In the genomic region with DNA sequence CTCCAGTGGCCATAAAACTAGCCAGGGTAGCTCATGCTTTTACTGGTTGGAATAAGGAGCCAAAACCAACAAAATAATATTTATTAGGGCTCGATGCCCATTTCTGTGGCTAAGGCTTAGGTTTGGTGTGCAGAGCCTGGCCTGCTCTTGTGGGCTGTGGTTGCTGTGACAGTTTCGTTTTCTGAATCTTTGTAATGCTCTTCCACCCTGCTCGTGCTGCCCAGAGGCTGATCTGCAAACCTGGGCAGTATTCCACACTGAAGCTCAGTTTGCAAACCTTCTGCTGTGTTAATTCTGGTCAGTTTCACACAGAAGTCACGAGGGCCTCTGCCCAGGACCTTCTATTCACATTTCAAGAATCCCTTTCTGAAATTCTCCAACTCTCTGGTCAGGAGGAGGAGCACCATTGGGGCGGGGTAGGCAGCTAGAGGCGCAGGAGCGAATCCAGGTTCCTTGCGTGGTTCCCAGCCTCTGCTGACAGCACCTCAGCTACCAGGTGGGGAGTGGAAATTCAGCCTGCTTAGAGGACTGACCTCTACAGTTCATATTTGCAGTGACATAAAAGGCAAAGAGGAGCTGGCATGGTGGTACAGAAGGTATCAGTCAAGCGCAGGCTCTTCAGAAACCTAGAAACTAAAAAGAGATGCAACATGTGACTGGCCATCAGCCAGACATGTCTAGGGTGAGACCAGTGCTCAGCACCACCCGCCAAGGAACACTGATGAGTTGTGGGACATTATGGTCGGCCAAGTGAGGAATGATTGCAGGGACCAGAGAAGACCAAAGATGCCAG, we compare ENCODE assay signal across 9 cellular contexts. TPM values are rescaled to one million over a fixed set of nuclear protein-coding genes. Genes with fewer than 3 reads are reported as not detected.
DNase-seq lines count a peak whose midpoint lies in the region; ATAC-seq and TF ChIP-seq lines count a peak whose summit lies in the region.
"Had no signal": no experiment of that assay in that cellular context is flagged by ENCODE, and none has a peak within 500 bp of the region (broad histone marks: within the 10 kb centered on the region; RNA-seq: fewer than 3 reads in every experiment).

No MANE protein-coding gene starts in this region.

- 81 to 88% methylated on average over 11 of the region's 11 CpGs for WGBS in thyroid gland, 2 donors

- H3K4me1 ChIP-seq in breast epithelium (peaks cover 0 to 10% of the 10 kb centered on the region in 2 donors), thyroid gland (peaks cover 11 to 28% of the 10 kb centered on the region in 2 donors)

- DNase-seq in GM13976 (ENCODE audit: low spot score), result peak; percentile 76
- DNase-seq in breast epithelium (ENCODE audit: low spot score in 2 of 2), result no peak
- no peak for DNase-seq in neural crest cell (ENCODE audit: low read depth, low spot score)
- DNase-seq in thyroid gland, result no peak
- no peak for DNase-seq in NCI-H1092 treated with DMSO at 0.1 percent for 48 hours (lab: John Stamatoyannopoulos, UW)
- DNase-seq in activated CD4-positive, alpha-beta T cell treated with anti-CD3 and anti-CD28 coated beads, Interleukin-2, amount 50 U/mL, for 48 hours, result no peak
- DNase-seq in NCI-H1930 (lab: John Stamatoyannopoulos, UW), result no peak
- DNase-seq: naive B cell had no signal

- in situ Hi-C loops in GM13976 (cut with MboI; ENCODE audit: low sequenced_read_pairs, unreplicated experiment), result no loop called here

- H3K27ac ChIP-seq in breast epithelium (peak overlapping the region; percentile 65 to 73), thyroid gland (peak overlapping the region in 1 of 3 donors; percentile 5)

- no peaks in the 10 kb centered on the region for H3K27me3 Mint-ChIP-seq in neural crest cell (ENCODE audit: low read depth)
- H3K27me3 Mint-ChIP-seq: naive B cell had no signal

- no peaks in the 10 kb centered on the region for H3K36me3 ChIP-seq in breast epithelium
- peaks cover 17% of the 10 kb centered on the region in 2 donors for H3K36me3 ChIP-seq in thyroid gland

- ATAC-seq in HG02642 (IDR thresholded peaks at IDR 0.05; ENCODE audit: poor library complexity, unreplicated experiment), result peak; percentile 59

- no peak overlapping the region for H3K4me3 Mint-ChIP-seq in neural crest cell
- H3K4me3 Mint-ChIP-seq: naive B cell had no signal

- TF ChIP-seq CTCF in GM13976 (IDR thresholded peaks at IDR 0.05; ENCODE audit: borderline replicate concordance, control extremely low read depth, extremely low read depth, insufficient read depth, missing control alignments) (no peak), breast epithelium (IDR thresholded peaks at IDR 0.05) (no peak), neural crest cell (conservative IDR thresholded peaks at IDR 0.05) (no peak), thyroid gland (IDR thresholded peaks at IDR 0.05) (no peak)

- peaks cover 22% of the 10 kb centered on the region for H3K4me1 Mint-ChIP-seq in neural crest cell
- H3K4me1 Mint-ChIP-seq: naive B cell had no signal

- no peaks in the 10 kb centered on the region for H3K9me3 Mint-ChIP-seq in neural crest cell
- H3K9me3 Mint-ChIP-seq: naive B cell had no signal

- intact Hi-C loops in breast epithelium (cut with DNase I; ENCODE audit: low total_unique reads), result no loop called here
- intact Hi-C loops in thyroid gland (cut with DNase I), result no loop called here

- H3K27ac Mint-ChIP-seq in neural crest cell (ENCODE audit: unreplicated experiment), result peak overlapping the region; percentile 62

- no peaks in the 10 kb centered on the region for H3K9me3 ChIP-seq in breast epithelium
- no peaks in the 10 kb centered on the region for H3K9me3 ChIP-seq in thyroid gland

- H3K27me3 ChIP-seq in breast epithelium, result no peaks in the 10 kb centered on the region
- H3K27me3 ChIP-seq in thyroid gland, result no peaks in the 10 kb centered on the region

- H3K4me3 ChIP-seq in breast epithelium (peak overlapping the region in 2 of 3 donors; percentile 0 to 6), thyroid gland (replicated peaks in 1 of 3) (no peak overlapping the region)

- peaks cover 11% of the 10 kb centered on the region for H3K36me3 Mint-ChIP-seq in neural crest cell (ENCODE audit: low read depth)

- TF ChIP-seq POLR2A in breast epithelium (IDR thresholded peaks at IDR 0.05) (no peak), thyroid gland (IDR thresholded peaks at IDR 0.05) (no peak)

RNA-seq across cellular contexts. Expression of a gene that starts 14.3 kb away (rescaled TPM):
- under 1 TPM; 0.16 to 0.33 (median 0.29) TPM for total RNA-seq in breast epithelium
- 0.44 and 0.82 TPM in 2 replicates for total RNA-seq in neural crest cell
- total RNA-seq in thyroid gland, result under 1 TPM in 1 of 4 donors, not detected in 3; 0.13 TPM

RNA-seq across cellular contexts. Expression of a gene that starts 18.9 kb away (rescaled TPM):
- total RNA-seq in breast epithelium, result 1 to 10 TPM; 1.4 to 3.4 (median 2.6) TPM
- total RNA-seq in neural crest cell, result 0.75 TPM in 2 replicates
- total RNA-seq in thyroid gland, result 1 to 10 TPM; 2.1 to 3.9 (median 2.6) TPM

RNA-seq across cellular contexts. Expression of a gene that starts 26.4 kb away (rescaled TPM):
- total RNA-seq in breast epithelium, result 10 to 100 TPM; 23.4 to 37.3 (median 28.5) TPM
- 56.0 and 63.3 TPM in 2 replicates for total RNA-seq in neural crest cell
- 10 to 100 TPM; 65.2 to 99.8 (median 73.4) TPM for total RNA-seq in thyroid gland

RNA-seq across cellular contexts. Expression of a gene that starts 38.4 kb away (rescaled TPM):
- total RNA-seq in breast epithelium (1 to 10 TPM in 1 of 3 donors, under 1 TPM in 2; 0.33 to 2.2 (median 0.88) TPM), neural crest cell (84.8 and 94.9 TPM in 2 replicates), thyroid gland (under 1 TPM in 3 of 4 donors, not detected in 1; 0.42 to 0.89 (median 0.67) TPM)

Comparison
In these comparisons a context has a peak if more than half of its experiments do, and no peak if none do; other contexts are left out.
1. H3K4me3 ChIP-seq: peak in breast epithelium (2 of 3); none in thyroid gland (0 of 3).